19 cellular contexts compared by ENCODE assay signal in genomic region chr7:45211066-45211465, GRCh38. TPM values are rescaled to one million over a fixed set of nuclear protein-coding genes. Genes with fewer than 3 reads are reported as not detected.
DNase-seq lines count a peak whose midpoint lies in the region; ATAC-seq and TF ChIP-seq lines count a peak whose summit lies in the region.
"Had no signal": no experiment of that assay in that cellular context is flagged by ENCODE, and none has a peak within 500 bp of the region (broad histone marks: within the 10 kb centered on the region; RNA-seq: fewer than 3 reads in every experiment).

No MANE protein-coding gene starts in this region.

- in situ Hi-C loops in gastrocnemius medialis (cut with MboI; ENCODE audit: low sequenced_read_pairs in 4 of 4), result no loop called here

- ATAC-seq in gastroesophageal sphincter, result peak; percentile 78
- peak; percentile 86 to 96 for ATAC-seq in right cardiac atrium
- peak; percentile 73 to 87 for ATAC-seq in gastrocnemius medialis
- ATAC-seq in aorta (ENCODE audit: low FRiP score), result peak; percentile 45
- ATAC-seq in activated naive CD4-positive, alpha-beta T cell treated with anti-CD3 and anti-CD28 coated beads, Interleukin-2, amount 50 U/mL, for 72 hours, result no peak
- no peak for ATAC-seq in HG03196 (IDR thresholded peaks at IDR 0.05; ENCODE audit: unreplicated experiment)
- ATAC-seq: HCT116, K562 had no signal

- no peak overlapping the region for H3K27ac Mint-ChIP-seq in activated naive CD4-positive, alpha-beta T cell treated with anti-CD3 and anti-CD28 coated beads, Interleukin-2, amount 50 U/mL, for 72 hours
- H3K27ac Mint-ChIP-seq: CD4-positive, alpha-beta memory T cell had no signal

- H3K36me3 Mint-ChIP-seq in activated naive CD4-positive, alpha-beta T cell treated with anti-CD3 and anti-CD28 coated beads, Interleukin-2, amount 50 U/mL, for 72 hours, result peaks cover 0 to 7% of the 10 kb centered on the region in 2 donors
- H3K36me3 Mint-ChIP-seq: CD4-positive, alpha-beta memory T cell had no signal

- H3K27ac ChIP-seq in gastroesophageal sphincter (peak overlapping the region in 1 of 4 donors; percentile 5), right cardiac atrium (ENCODE audit: low read length) (peak overlapping the region; percentile 85), gastrocnemius medialis (peak overlapping the region in 3 of 4 donors; percentile 7 to 54 (median 25)), aorta (ENCODE audit: low read depth in 1 of 2, low read length in 2 of 2) (no peak overlapping the region)
- H3K27ac ChIP-seq: HL-60, RWPE1 had no signal

- H3K4me3 ChIP-seq in gastroesophageal sphincter (no peak overlapping the region), right cardiac atrium (ENCODE audit: low read length) (no peak overlapping the region), gastrocnemius medialis (no peak overlapping the region), aorta (ENCODE audit: low read length in 2 of 2) (no peak overlapping the region)
- H3K4me3 ChIP-seq: K562 had no signal

- intact Hi-C loops in right cardiac atrium (cut with DNase I), result no loop called here
- intact Hi-C loops in gastrocnemius medialis (cut with DNase I; ENCODE audit: low total_unique reads), result no loop called here
- intact Hi-C loops in aorta (cut with DNase I), result no loop called here

- peak in 2 of 3 donors; percentile 65 to 73 for DNase-seq in right cardiac atrium
- no peak for DNase-seq in gastrocnemius medialis
- no peak for DNase-seq in aorta
- DNase-seq in activated naive CD4-positive, alpha-beta T cell treated with anti-CD3 and anti-CD28 coated beads, Interleukin-2, amount 50 U/mL, for 72 hours (ENCODE audit: low spot score in 2 of 2), result no peak
- no peak for DNase-seq in COLO668 (lab: John Stamatoyannopoulos, UW; ENCODE audit: unreplicated experiment)
- DNase-seq: BE2C; CD4-positive, alpha-beta memory T cell; DND-41; GDM1; NCI-H146; NCI-H2107; NCI-H345 had no signal

- no peak for TF ChIP-seq EP300 in gastroesophageal sphincter (IDR thresholded peaks at IDR 0.05)

- no peak for TF ChIP-seq CTCF in gastroesophageal sphincter (IDR thresholded peaks at IDR 0.05)
- no peak for TF ChIP-seq CTCF in gastrocnemius medialis (IDR thresholded peaks at IDR 0.05 in 4 of 5, conservative IDR thresholded peaks at IDR 0.05 in 1 of 5)

- H3K4me1 ChIP-seq in gastroesophageal sphincter (no peaks in the 10 kb centered on the region), right cardiac atrium (ENCODE audit: control insufficient read depth, insufficient read depth, low read length) (peaks cover 2% of the 10 kb centered on the region), gastrocnemius medialis (no peaks in the 10 kb centered on the region), aorta (ENCODE audit: control insufficient read depth in 1 of 2, insufficient read depth in 2 of 2, low read length in 2 of 2) (no peaks in the 10 kb centered on the region)
- H3K4me1 ChIP-seq: BE2C had no signal

- no peaks in the 10 kb centered on the region for H3K36me3 ChIP-seq in gastroesophageal sphincter
- no peaks in the 10 kb centered on the region for H3K36me3 ChIP-seq in gastrocnemius medialis
- no peaks in the 10 kb centered on the region for H3K36me3 ChIP-seq in aorta (ENCODE audit: control insufficient read depth in 1 of 2, insufficient read depth in 2 of 2, low read length in 1 of 2)
- H3K36me3 ChIP-seq: BE2C had no signal

- TF ChIP-seq POLR2A in gastroesophageal sphincter (IDR thresholded peaks at IDR 0.05) (no peak), gastrocnemius medialis (IDR thresholded peaks at IDR 0.05) (no peak)

- H3K27me3 ChIP-seq in gastroesophageal sphincter, result peaks cover 46% of the 10 kb centered on the region
- H3K27me3 ChIP-seq in right cardiac atrium (ENCODE audit: control insufficient read depth, insufficient read depth), result no peaks in the 10 kb centered on the region
- no peaks in the 10 kb centered on the region for H3K27me3 ChIP-seq in gastrocnemius medialis
- no peaks in the 10 kb centered on the region for H3K27me3 ChIP-seq in aorta (ENCODE audit: control insufficient read depth in 1 of 2, insufficient read depth in 2 of 2, low read length in 1 of 2)

- peaks cover 0 to 7% of the 10 kb centered on the region in 2 donors for H3K9me3 Mint-ChIP-seq in activated naive CD4-positive, alpha-beta T cell treated with anti-CD3 and anti-CD28 coated beads, Interleukin-2, amount 50 U/mL, for 72 hours
- H3K9me3 Mint-ChIP-seq: CD4-positive, alpha-beta memory T cell had no signal

- H3K9me3 ChIP-seq in gastroesophageal sphincter, result no peaks in the 10 kb centered on the region
- no peaks in the 10 kb centered on the region for H3K9me3 ChIP-seq in right cardiac atrium (ENCODE audit: control insufficient read depth, low read length)
- no peaks in the 10 kb centered on the region for H3K9me3 ChIP-seq in gastrocnemius medialis
- peaks cover 3% of the 10 kb centered on the region for H3K9me3 ChIP-seq in aorta (ENCODE audit: control insufficient read depth, low read length)
- H3K9me3 ChIP-seq: BE2C had no signal

- 0 to 90% methylated on average over 1 to 2 of the region's 4 CpGs for WGBS in gastroesophageal sphincter (ENCODE audit: low coverage in 1 of 2), 2 donors
- 43% methylated on average over 4 of the region's 4 CpGs for WGBS in right cardiac atrium
- 62 to 64% methylated on average over 4 of the region's 4 CpGs for WGBS in aorta, 2 donors

RNA-seq across cellular contexts. Expression of gene RAMP3, which starts 53.5 kb away (rescaled TPM):
- 10 to 100 TPM; 31.9 to 66.5 (median 46.1) TPM for total RNA-seq in gastroesophageal sphincter
- total RNA-seq in right cardiac atrium, result 10 to 100 TPM; 22.2 to 45.5 (median 32.4) TPM
- 58.4 TPM for polyA plus RNA-seq in right cardiac atrium
- 10 to 100 TPM in 3 of 4 donors, 1 to 10 TPM in 1; 9.6 to 39.3 (median 33.2) TPM for total RNA-seq in gastrocnemius medialis
- 10 to 100 TPM; 43.0 to 78.0 TPM for total RNA-seq in aorta
- polyA plus RNA-seq in aorta, result 10 to 100 TPM in 1 of 2 donors, 1 to 10 TPM in 1; 5.0 to 14.7 TPM
- total RNA-seq in activated naive CD4-positive, alpha-beta T cell treated with anti-CD3 and anti-CD28 coated beads, Interleukin-2, amount 50 U/mL, for 72 hours, result under 1 TPM in 1 of 2 donors, not detected in 1; 0.50 TPM
- total RNA-seq: CD4-positive, alpha-beta memory T cell; K562 had no signal
- polyA plus RNA-seq: AG04450, K562 had no signal

Comparison
In these comparisons a context has a peak if more than half of its experiments do, and no peak if none do; other contexts are left out.
1. ATAC-seq: peak in gastroesophageal sphincter (single experiment), right cardiac atrium (2 of 2), gastrocnemius medialis (2 of 2) and aorta (single experiment); none in activated naive CD4-positive, alpha-beta T cell treated with anti-CD3 and anti-CD28 coated beads, Interleukin-2, amount 50 U/mL, for 72 hours (0 of 2) and HG03196 (single experiment).
2. H3K27ac ChIP-seq: peak in right cardiac atrium (single experiment) and gastrocnemius medialis (3 of 4); none in aorta (0 of 2).
3. DNase-seq: peak in right cardiac atrium (2 of 3); none in gastrocnemius medialis (0 of 2), aorta (0 of 2), activated naive CD4-positive, alpha-beta T cell treated with anti-CD3 and anti-CD28 coated beads, Interleukin-2, amount 50 U/mL, for 72 hours (0 of 2) and COLO668 (single experiment).
4. RNA of gene RAMP3, which starts 53.5 kb away (total RNA-seq): 43.0 to 78.0 TPM in aorta, 31.9 to 66.5 TPM in gastroesophageal sphincter, 9.6 to 39.3 TPM in gastrocnemius medialis and 22.2 to 45.5 TPM in right cardiac atrium; 0.50 TPM in activated naive CD4-positive, alpha-beta T cell treated with anti-CD3 and anti-CD28 coated beads, Interleukin-2, amount 50 U/mL, for 72 hours; every median in the first group is over 4 times any median in the second.